1 cellular context compared by ENCODE assay signal in the genomic region with DNA sequence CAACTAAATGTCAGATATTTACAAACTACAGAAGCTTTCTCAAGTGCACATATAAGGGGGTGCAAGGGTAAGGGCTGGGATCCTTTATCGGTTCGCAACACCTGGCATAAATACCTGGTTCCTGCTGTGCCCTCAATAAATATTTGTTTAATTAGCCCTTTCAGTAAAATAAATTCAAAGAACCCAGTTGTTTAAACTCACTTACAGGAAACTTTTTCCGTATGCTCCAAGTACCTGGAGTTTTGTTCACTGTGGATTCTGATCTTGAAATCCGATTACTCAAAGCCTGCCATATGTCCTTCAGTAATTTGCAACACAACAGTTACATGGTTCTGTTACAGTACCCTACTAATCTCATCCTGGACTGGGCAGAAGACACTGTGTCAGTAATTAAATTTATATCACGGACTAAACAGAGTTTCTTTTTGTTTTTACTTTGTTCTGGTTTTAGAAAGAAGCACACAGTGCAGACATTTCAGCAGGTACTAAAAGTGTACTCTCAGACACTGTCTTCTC.
TF ChIP-seq lines count a peak whose summit lies in the region.

No MANE protein-coding gene starts in this region.

TF ChIP-seq in HCT116, 20 proteins besides CTCF, POLR2A, EP300 and RAD21 (continued from another document):
- TF ChIP-seq REST (IDR thresholded peaks at IDR 0.05; ENCODE audit: low read depth) (no peak), TCF7L2 (IDR thresholded peaks at IDR 0.05; ENCODE audit: borderline replicate concordance, extremely low read depth, insufficient read depth, insufficient read length) (no peak), ZFX (IDR thresholded peaks at IDR 0.05) (no peak), SRF (IDR thresholded peaks at IDR 0.05; ENCODE audit: low read depth) (no peak), POLR2AphosphoS5 (IDR thresholded peaks at IDR 0.05; ENCODE audit: low read depth, low read length) (no peak), ZNF274 (IDR thresholded peaks at IDR 0.05; ENCODE audit: low read depth, low read length) (no peak), ELF1 (IDR thresholded peaks at IDR 0.05; ENCODE audit: borderline replicate concordance, low read depth) (no peak), CBX3 (IDR thresholded peaks at IDR 0.05; ENCODE audit: low read depth) (no peak), EZH2 (IDR thresholded peaks at IDR 0.05) (no peak)
- TF ChIP-seq, protein P1, sequence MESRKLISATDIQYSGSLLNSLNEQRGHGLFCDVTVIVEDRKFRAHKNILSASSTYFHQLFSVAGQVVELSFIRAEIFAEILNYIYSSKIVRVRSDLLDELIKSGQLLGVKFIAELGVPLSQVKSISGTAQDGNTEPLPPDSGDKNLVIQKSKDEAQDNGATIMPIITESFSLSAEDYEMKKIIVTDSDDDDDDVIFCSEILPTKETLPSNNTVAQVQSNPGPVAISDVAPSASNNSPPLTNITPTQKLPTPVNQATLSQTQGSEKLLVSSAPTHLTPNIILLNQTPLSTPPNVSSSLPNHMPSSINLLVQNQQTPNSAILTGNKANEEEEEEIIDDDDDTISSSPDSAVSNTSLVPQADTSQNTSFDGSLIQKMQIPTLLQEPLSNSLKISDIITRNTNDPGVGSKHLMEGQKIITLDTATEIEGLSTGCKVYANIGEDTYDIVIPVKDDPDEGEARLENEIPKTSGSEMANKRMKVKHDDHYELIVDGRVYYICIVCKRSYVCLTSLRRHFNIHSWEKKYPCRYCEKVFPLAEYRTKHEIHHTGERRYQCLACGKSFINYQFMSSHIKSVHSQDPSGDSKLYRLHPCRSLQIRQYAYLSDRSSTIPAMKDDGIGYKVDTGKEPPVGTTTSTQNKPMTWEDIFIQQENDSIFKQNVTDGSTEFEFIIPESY (IDR thresholded peaks at IDR 0.05; ENCODE audit: extremely low read depth, insufficient replicate concordance, low read length): no peak
- TF ChIP-seq, protein P2, sequence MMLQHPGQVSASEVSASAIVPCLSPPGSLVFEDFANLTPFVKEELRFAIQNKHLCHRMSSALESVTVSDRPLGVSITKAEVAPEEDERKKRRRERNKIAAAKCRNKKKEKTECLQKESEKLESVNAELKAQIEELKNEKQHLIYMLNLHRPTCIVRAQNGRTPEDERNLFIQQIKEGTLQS (IDR thresholded peaks at IDR 0.05): no peak
